In the genomic region with DNA sequence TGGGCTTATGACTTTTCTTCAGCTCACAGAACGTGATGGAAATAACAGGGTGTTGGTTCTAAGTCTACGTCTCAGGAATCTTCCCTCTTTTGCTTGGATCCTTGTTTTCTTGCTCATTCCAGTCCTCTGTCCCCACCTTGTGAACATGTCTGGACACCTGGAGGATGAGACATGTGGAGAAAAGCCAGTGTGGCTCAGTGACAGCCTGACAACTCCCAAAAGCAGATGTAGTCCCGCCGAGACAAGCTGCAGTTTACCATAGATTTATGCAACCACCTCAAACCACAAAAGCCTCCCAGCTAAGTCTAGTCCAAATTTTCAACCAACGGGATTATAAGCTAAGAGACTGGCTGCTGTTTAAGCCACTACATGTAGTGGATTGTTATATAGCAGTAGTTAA, we compare ENCODE assay signal across 16 cellular contexts.
"Had no signal": no experiment of that assay in that cellular context is flagged by ENCODE, and none has a peak within 500 bp of the region (broad histone marks: within the 10 kb centered on the region; RNA-seq: fewer than 3 reads in every experiment).

No MANE protein-coding gene starts in this region.

- H3K36me3 ChIP-seq: left ventricle myocardium inferior, tibial artery had no signal

- H3K9me3 ChIP-seq: body of pancreas, left ventricle myocardium inferior, tibial artery had no signal

- H3K27ac Mint-ChIP-seq: activated B cell treated with CpG ODN at 0.5 μM for 24 hours; activated CD4-positive, alpha-beta T cell treated with anti-CD3 and anti-CD28 coated beads, Interleukin-2, amount 10 ng/mL, durations not matched to agents 24 days and 14 days; activated CD8-positive, alpha-beta T cell treated with anti-CD3 and anti-CD28 coated beads, Interleukin-2, amount 10 ng/mL, durations not matched to agents 7 days and 5 days; activated naive CD8-positive, alpha-beta T cell treated with anti-CD3 and anti-CD28 coated beads, Interleukin-2, amount 10 ng/mL, durations not matched to agents 7 days and 5 days; activated T-cell treated with anti-CD3 and anti-CD28 coated beads, Interleukin-2, amount 50 U/mL, for 24 hours; activated T-helper 2 cell treated with anti-CD3 and anti-CD28 coated beads, Interferon-gamma antibody, Interleukin-2, Interleukin-4, amounts not matched to agents 10 μg/mL and 5 μg/mL and 100 μg/mL, durations not matched to agents 14 hours and 24 hours and 36 hours had no signal

- H3K27ac ChIP-seq: body of pancreas, epithelial cell of prostate, left ventricle myocardium inferior, tibial artery had no signal

- H3K4me1 ChIP-seq: left ventricle myocardium inferior, tibial artery had no signal

- H3K9me3 Mint-ChIP-seq: activated B cell treated with CpG ODN at 0.5 μM for 24 hours; activated CD4-positive, alpha-beta T cell treated with anti-CD3 and anti-CD28 coated beads, Interleukin-2, amount 10 ng/mL, durations not matched to agents 24 days and 14 days; activated naive CD8-positive, alpha-beta T cell treated with anti-CD3 and anti-CD28 coated beads, Interleukin-2, amount 10 ng/mL, durations not matched to agents 7 days and 5 days; activated T-cell treated with anti-CD3 and anti-CD28 coated beads, Interleukin-2, amount 50 U/mL, for 24 hours; activated T-helper 2 cell treated with anti-CD3 and anti-CD28 coated beads, Interferon-gamma antibody, Interleukin-2, Interleukin-4, amounts not matched to agents 10 μg/mL and 5 μg/mL and 100 μg/mL, durations not matched to agents 14 hours and 24 hours and 36 hours had no signal

- H3K4me1 Mint-ChIP-seq: activated B cell treated with CpG ODN at 0.5 μM for 24 hours; activated CD4-positive, alpha-beta T cell treated with anti-CD3 and anti-CD28 coated beads, Interleukin-2, amount 10 ng/mL, durations not matched to agents 24 days and 14 days; activated naive CD8-positive, alpha-beta T cell treated with anti-CD3 and anti-CD28 coated beads, Interleukin-2, amount 10 ng/mL, durations not matched to agents 7 days and 5 days had no signal

- H3K4me3 Mint-ChIP-seq: activated B cell treated with CpG ODN at 0.5 μM for 24 hours; activated CD4-positive, alpha-beta T cell treated with anti-CD3 and anti-CD28 coated beads, Interleukin-2, amount 10 ng/mL, durations not matched to agents 24 days and 14 days; activated CD8-positive, alpha-beta T cell treated with anti-CD3 and anti-CD28 coated beads, Interleukin-2, amount 10 ng/mL, durations not matched to agents 7 days and 5 days; activated naive CD8-positive, alpha-beta T cell treated with anti-CD3 and anti-CD28 coated beads, Interleukin-2, amount 10 ng/mL, durations not matched to agents 7 days and 5 days; activated T-cell treated with anti-CD3 and anti-CD28 coated beads, Interleukin-2, amount 50 U/mL, for 24 hours had no signal

- H3K4me3 ChIP-seq: body of pancreas, left ventricle myocardium inferior, tibial artery had no signal

- H3K27me3 ChIP-seq: body of pancreas, tibial artery had no signal

- ATAC-seq: activated CD8-positive, alpha-beta T cell treated with anti-CD3 and anti-CD28 coated beads, Interleukin-2, amount 10 ng/mL, durations not matched to agents 7 days and 5 days; body of pancreas had no signal

- DNase-seq: activated B cell treated with CpG ODN at 0.5 μM for 24 hours; activated CD4-positive, alpha-beta T cell treated with anti-CD3 and anti-CD28 coated beads, Interleukin-2, amount 10 ng/mL, durations not matched to agents 24 days and 14 days; activated CD8-positive, alpha-beta T cell treated with anti-CD3 and anti-CD28 coated beads, Interleukin-2, amount 10 ng/mL, durations not matched to agents 7 days and 5 days; activated naive CD4-positive, alpha-beta T cell treated with Interleukin-2 at 50 U/mL for 16 hours; activated naive CD8-positive, alpha-beta T cell treated with anti-CD3 and anti-CD28 coated beads, Interleukin-2, amount 10 ng/mL, durations not matched to agents 7 days and 5 days; activated T-cell treated with anti-CD3 and anti-CD28 coated beads, Interleukin-2, amount 50 U/mL, for 24 hours; body of pancreas; foreskin melanocyte; head of caudate nucleus; kidney glomerular epithelial cell; left ventricle myocardium inferior; occipital lobe; stimulated activated naive CD4-positive, alpha-beta T cell; tibial artery had no signal

- H3K36me3 Mint-ChIP-seq: activated naive CD8-positive, alpha-beta T cell treated with anti-CD3 and anti-CD28 coated beads, Interleukin-2, amount 10 ng/mL, durations not matched to agents 7 days and 5 days had no signal
